Comparison of ENCODE assay signal across 11 cellular contexts in the genomic region with DNA sequence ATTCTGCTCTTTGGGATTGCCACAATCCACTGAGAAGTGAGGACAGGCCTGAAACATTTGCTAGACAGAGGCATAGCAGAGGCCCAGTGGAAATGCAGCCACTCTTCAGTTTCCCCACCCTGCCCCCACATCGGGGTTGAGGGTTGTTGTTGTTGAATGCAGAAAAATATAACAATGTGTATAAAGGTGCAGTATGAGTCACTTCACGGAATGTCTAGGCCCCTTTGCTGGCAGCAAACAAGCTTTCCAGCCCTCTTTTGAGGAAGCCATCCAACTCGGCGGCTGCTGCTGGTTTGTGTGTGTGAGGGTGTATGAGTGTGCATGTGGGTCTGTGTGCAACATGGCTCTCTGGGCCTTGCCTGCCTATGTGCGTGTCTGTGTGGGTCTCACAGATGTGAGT. TPM values are rescaled to one million over a fixed set of nuclear protein-coding genes. Genes with fewer than 3 reads are reported as not detected.
DNase-seq lines count a peak whose midpoint lies in the region; ATAC-seq and TF ChIP-seq lines count a peak whose summit lies in the region.
"Had no signal": no experiment of that assay in that cellular context is flagged by ENCODE, and none has a peak within 500 bp of the region (broad histone marks: within the 10 kb centered on the region; RNA-seq: fewer than 3 reads in every experiment).

No MANE protein-coding gene starts in this region.

- H3K36me3 Mint-ChIP-seq in CD8-positive, alpha-beta T cell: no peaks in the 10 kb centered on the region
- peaks cover 6% of the 10 kb centered on the region for H3K36me3 Mint-ChIP-seq in MCF 10A (ENCODE audit: insufficient read depth, unreplicated experiment)

- no peak overlapping the region for H3K23ac ChIP-seq in mesendoderm (ENCODE audit: low read length)

- ATAC-seq in CD8-positive, alpha-beta T cell: no peak

- H3K18ac ChIP-seq in mesendoderm (ENCODE audit: low read length): no peak overlapping the region

- H3K4me1 Mint-ChIP-seq in CD8-positive, alpha-beta T cell (ENCODE audit: low read depth): peaks cover 7% of the 10 kb centered on the region
- H3K4me1 Mint-ChIP-seq in MCF 10A (ENCODE audit: insufficient read depth, unreplicated experiment): peaks cover 26% of the 10 kb centered on the region

- no peak overlapping the region for H3K4me3 Mint-ChIP-seq in CD8-positive, alpha-beta T cell
- no peak overlapping the region for H3K4me3 Mint-ChIP-seq in MCF 10A (ENCODE audit: unreplicated experiment)

- no peak for TF ChIP-seq CTCF in CD8-positive, alpha-beta T cell (IDR thresholded peaks at IDR 0.05)
- TF ChIP-seq CTCF in MCF 10A (IDR thresholded peaks at IDR 0.05; ENCODE audit: unreplicated experiment) (no peak), GM10266 (IDR thresholded peaks at IDR 0.05; ENCODE audit: control insufficient read depth, insufficient read depth, low read depth, missing control alignments) (no peak)

- H3K27me3 ChIP-seq in CD8-positive, alpha-beta T cell (ENCODE audit: insufficient read depth, low read length): no peaks in the 10 kb centered on the region
- no peaks in the 10 kb centered on the region for H3K27me3 ChIP-seq in mesendoderm (ENCODE audit: insufficient read depth, low read length, poor library complexity)

- no CpG with 5 or more reads among the region's 5 CpGs for WGBS in mesendoderm (ENCODE audit: extremely low coverage, insufficient coverage, low lambda C conversion rate)

- DNase-seq in CD8-positive, alpha-beta T cell: no peak
- DNase-seq in HT1080 (ENCODE audit: low read depth) (peak; percentile 50), MCF 10A (ENCODE audit: unreplicated experiment) (peak; percentile 73), non-pigmented ciliary epithelial cell (ENCODE audit: low read depth) (peak; percentile 32), GM10266 (ENCODE audit: extremely low spot score) (no peak), NCI-H345 treated with DMSO at 0.1 percent for 48 hours (lab: John Stamatoyannopoulos, UW; ENCODE audit: unreplicated experiment) (no peak), mesendoderm (no peak), NCI-H2081 treated with DMSO at 0.1 percent for 48 hours (lab: John Stamatoyannopoulos, UW) (no peak)
- DNase-seq: effector CD4-positive, alpha-beta T cell; NCI-H1930 had no signal

- H4K8ac ChIP-seq in mesendoderm (ENCODE audit: low read depth, low read length): no peak overlapping the region

- no peak overlapping the region for H3K27ac ChIP-seq in CD8-positive, alpha-beta T cell (ENCODE audit: low read depth, low read length)
- no peak overlapping the region for H3K27ac ChIP-seq in mesendoderm (ENCODE audit: low read depth, low read length)
- H3K27ac ChIP-seq: VCaP had no signal

- H3K4ac ChIP-seq in mesendoderm (ENCODE audit: low read depth, low read length): no peak overlapping the region

- H3K36me3 ChIP-seq in CD8-positive, alpha-beta T cell (ENCODE audit: insufficient read depth, low read length): no peaks in the 10 kb centered on the region
- no peaks in the 10 kb centered on the region for H3K36me3 ChIP-seq in mesendoderm (ENCODE audit: control insufficient read depth, insufficient read depth, low read length)

- H3K4me2 ChIP-seq in mesendoderm (ENCODE audit: low read length): no peak overlapping the region

- intact Hi-C loops in CD8-positive, alpha-beta T cell (cut with DNase I, micrococcal nuclease): no loop called here
- intact Hi-C loops in MCF 10A (cut with micrococcal nuclease): no loop called here

- CTCF ChIA-PET in CD8-positive, alpha-beta T cell (lab: Charles Lee): interaction anchor here (1.1 to 8.8 kb wide), 4 partner anchors 26 to 74 kb away, joined by 4 to 129 read pairs (median 7); no protein-coding TSS in a partner anchor
- CTCF ChIA-PET in MCF 10A (lab: Yijun Ruan, JAX): interaction anchor here (0.5 to 1.5 kb wide), 2 partner anchors 12 to 58 kb away, joined by 3 read pairs; no protein-coding TSS in a partner anchor

- H2BK120ac ChIP-seq in mesendoderm (ENCODE audit: low read depth, low read length): no peak overlapping the region

- no peak overlapping the region for H2BK5ac ChIP-seq in mesendoderm (ENCODE audit: low read length)

- H3K4me3 ChIP-seq in CD8-positive, alpha-beta T cell (ENCODE audit: low read depth, low read length): no peak overlapping the region
- no peak overlapping the region for H3K4me3 ChIP-seq in mesendoderm (ENCODE audit: low read length)

- POLR2A ChIA-PET in CD8-positive, alpha-beta T cell (lab: Charles Lee): no interaction called here
- POLR2A ChIA-PET in MCF 10A (lab: Yijun Ruan, JAX): interaction anchor here (0.6 to 5.1 kb wide), 3 partner anchors 8 to 47 kb away, joined by 4 to 39 read pairs (median 11); a partner anchor contains a TSS

- H3K56ac ChIP-seq in mesendoderm (ENCODE audit: low read length): no peak overlapping the region

- H3K4me1 ChIP-seq in CD8-positive, alpha-beta T cell (ENCODE audit: insufficient read depth, low read length): no peaks in the 10 kb centered on the region
- H3K4me1 ChIP-seq in mesendoderm (ENCODE audit: control insufficient read depth, low read depth, low read length): no peaks in the 10 kb centered on the region

- H4K5ac ChIP-seq in mesendoderm (ENCODE audit: low read length): no peak overlapping the region

- no peaks in the 10 kb centered on the region for H3K9me3 Mint-ChIP-seq in CD8-positive, alpha-beta T cell
- H3K9me3 Mint-ChIP-seq in MCF 10A (ENCODE audit: unreplicated experiment): no peaks in the 10 kb centered on the region

- no peaks in the 10 kb centered on the region for H3K79me1 ChIP-seq in mesendoderm (ENCODE audit: low read length)

- H3K9ac ChIP-seq in mesendoderm (ENCODE audit: low read length): no peak overlapping the region

- H3K9me3 ChIP-seq in CD8-positive, alpha-beta T cell (ENCODE audit: low read length): no peaks in the 10 kb centered on the region

- H2AK5ac ChIP-seq in mesendoderm (ENCODE audit: low read length): no peak overlapping the region

- H2BK15ac ChIP-seq in mesendoderm (replicated peaks; ENCODE audit: low read depth): no peak overlapping the region

- H3K79me2 ChIP-seq in mesendoderm (ENCODE audit: control insufficient read depth, insufficient read depth, low read length): no peaks in the 10 kb centered on the region

- peak overlapping the region; percentile 38 for H3K27ac Mint-ChIP-seq in CD8-positive, alpha-beta T cell
- H3K27ac Mint-ChIP-seq in MCF 10A (ENCODE audit: low read depth, unreplicated experiment): no peak overlapping the region

- no TSS peak for BruUV-seq in MCF 10A (replicated peaks; lab: Mats Ljungman, UMichigan)

- no peaks in the 10 kb centered on the region for H3K27me3 Mint-ChIP-seq in CD8-positive, alpha-beta T cell (ENCODE audit: low read depth)
- peaks cover 25% of the 10 kb centered on the region for H3K27me3 Mint-ChIP-seq in MCF 10A (ENCODE audit: insufficient read depth, unreplicated experiment)

RNA-seq across cellular contexts. Expression of a gene that starts 8.1 kb away (rescaled TPM):
- 10 to 100 TPM; 11.7 to 13.8 TPM for total RNA-seq in CD8-positive, alpha-beta T cell
- total RNA-seq in HT1080 (2014; rRNA removed; shearing (Covaris generic)): 13.1 and 18.2 TPM in 2 replicates
- 17.3 and 19.6 TPM in 2 replicates for polyA plus RNA-seq in HT1080 (2015; cell fraction: cytosol; rRNA removed)
- 11.3 and 12.7 TPM in 2 replicates for polyA plus RNA-seq in HT1080 (2015; cell fraction: nucleus; rRNA removed)
- 19.5 and 23.6 TPM in 2 replicates for total RNA-seq in MCF 10A (2022)
- 1.9 TPM for polyA plus RNA-seq in mesendoderm (2013, experiment 1 of 2)
- 1.8 TPM for polyA plus RNA-seq in mesendoderm (2013, experiment 2 of 2)

RNA-seq across cellular contexts. Expression of a gene that starts 47.2 kb away (rescaled TPM):
- total RNA-seq in CD8-positive, alpha-beta T cell: 1 to 10 TPM; 4.4 to 4.9 TPM
- total RNA-seq in HT1080 (2014; rRNA removed; shearing (Covaris generic)): 27.0 and 28.3 TPM in 2 replicates
- 26.7 and 30.8 TPM in 2 replicates for polyA plus RNA-seq in HT1080 (2015; cell fraction: cytosol; rRNA removed)
- 34.4 and 44.5 TPM in 2 replicates for polyA plus RNA-seq in HT1080 (2015; cell fraction: nucleus; rRNA removed)
- 43.2 and 45.3 TPM in 2 replicates for total RNA-seq in MCF 10A (2022)
- 28.8 TPM for polyA plus RNA-seq in mesendoderm (2013, experiment 1 of 2)
- 29.6 TPM for polyA plus RNA-seq in mesendoderm (2013, experiment 2 of 2)

RNA-seq across cellular contexts. Expression of a gene that starts 53.4 kb away (rescaled TPM):
- total RNA-seq in CD8-positive, alpha-beta T cell: 1 to 10 TPM; 9.2 to 9.7 TPM
- 0.16 TPM in 1 of 2 replicates, not detected in the other for total RNA-seq in HT1080 (2014; rRNA removed; shearing (Covaris generic))
- 0.06 TPM in 1 of 2 replicates, not detected in the other for polyA plus RNA-seq in HT1080 (2015; cell fraction: cytosol; rRNA removed)
- not detected in 2 replicates for polyA plus RNA-seq in HT1080 (2015; cell fraction: nucleus; rRNA removed)
- total RNA-seq in MCF 10A (2022): not detected in 2 replicates
- 0.63 TPM for polyA plus RNA-seq in mesendoderm (2013, experiment 1 of 2)
- polyA plus RNA-seq in mesendoderm (2013, experiment 2 of 2): 0.57 TPM

Comparison
In these comparisons a context has a peak if more than half of its experiments do, and no peak if none do; other contexts are left out.
1. DNase-seq: peak in HT1080 (single experiment), MCF 10A (single experiment) and non-pigmented ciliary epithelial cell (single experiment); none in CD8-positive, alpha-beta T cell (0 of 7), GM10266 (single experiment), NCI-H345 treated with DMSO at 0.1 percent for 48 hours (single experiment), mesendoderm (single experiment) and NCI-H2081 treated with DMSO at 0.1 percent for 48 hours (single experiment).